5 cellular contexts compared by ENCODE assay signal in genomic region chr7:34320412-34320811, GRCh38.
"Had no signal": no experiment of that assay in that cellular context is flagged by ENCODE, and none has a peak within 500 bp of the region (broad histone marks: within the 10 kb centered on the region; RNA-seq: fewer than 3 reads in every experiment).

No MANE protein-coding gene starts in this region.

- H3K9me3 ChIP-seq: pancreas, thoracic aorta, upper lobe of right lung had no signal

- H3K4me3 ChIP-seq: pancreas had no signal

- H3K36me3 ChIP-seq: brain microvascular endothelial cell, pancreas, thoracic aorta, upper lobe of right lung had no signal

- H3K27ac ChIP-seq: brain microvascular endothelial cell, pancreas, thoracic aorta, upper lobe of right lung had no signal

- H3K4me1 ChIP-seq: pancreas had no signal

- H3K27me3 ChIP-seq: brain microvascular endothelial cell, foreskin keratinocyte, pancreas, upper lobe of right lung had no signal
